In the genomic region with DNA sequence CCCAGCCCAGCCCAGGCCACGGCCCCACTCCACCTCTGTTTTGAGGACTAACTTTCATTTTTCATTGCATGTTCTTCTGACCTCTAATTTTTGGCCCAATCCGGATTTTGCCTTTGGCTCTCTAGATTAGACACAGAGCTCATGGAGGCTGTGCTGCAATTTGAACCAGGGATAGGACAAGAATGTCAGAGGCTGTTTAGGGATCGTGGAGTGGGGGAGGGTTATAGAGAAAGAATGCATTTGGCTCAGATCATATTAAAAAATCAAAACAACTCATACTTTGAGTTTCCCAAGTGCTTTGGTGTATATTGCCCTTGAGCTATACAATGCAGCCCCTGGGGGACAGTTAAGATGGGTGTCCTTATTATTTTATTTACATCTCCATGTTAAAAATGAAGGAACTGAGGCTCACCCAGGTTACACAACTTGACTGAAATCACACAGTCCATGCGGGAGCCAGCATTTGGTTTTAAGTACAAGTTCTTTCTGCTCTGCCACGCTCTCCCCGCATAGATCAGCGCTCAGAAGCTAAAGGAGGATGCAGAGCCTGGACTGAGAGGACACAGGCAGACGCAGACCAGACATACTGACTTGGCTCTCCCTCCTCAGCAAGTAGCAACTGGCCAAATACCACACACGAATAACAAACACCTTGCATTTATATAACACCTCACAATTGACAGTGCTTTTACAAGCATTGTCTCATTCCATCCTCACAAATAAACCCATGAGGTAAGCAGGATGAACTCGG, we compare ENCODE assay signal across 15 cellular contexts.
DNase-seq lines count a peak whose midpoint lies in the region; ATAC-seq and TF ChIP-seq lines count a peak whose summit lies in the region.
"Had no signal": no experiment of that assay in that cellular context is flagged by ENCODE, and none has a peak within 500 bp of the region (broad histone marks: within the 10 kb centered on the region; RNA-seq: fewer than 3 reads in every experiment).

No MANE protein-coding gene starts in this region.

- H3K79me2 ChIP-seq in neural progenitor cell (ENCODE audit: low read depth): no peaks in the 10 kb centered on the region

- H3K9ac ChIP-seq in neural progenitor cell: no peak overlapping the region

- H3K9me3 ChIP-seq in neural progenitor cell (ENCODE audit: low read depth): no peaks in the 10 kb centered on the region
- H3K9me3 ChIP-seq: BE2C had no signal

- no peak overlapping the region for H3K4me2 ChIP-seq in neural progenitor cell

- TF ChIP-seq POLR2A in lower leg skin (IDR thresholded peaks at IDR 0.05): no peak

- H3K4me3 Mint-ChIP-seq in WTC11 (no peak overlapping the region), neural progenitor cell (no peak overlapping the region)
- H3K4me3 Mint-ChIP-seq: natural killer cell treated with Interleukin-12 subunit alpha and Interleukin-12 subunit beta and Interleukin-15 and Interleukin-18, amount 100 ng/mL, for 72 hours had no signal

- CTCF ChIA-PET in WTC11 (lab: Charles Lee): interaction anchor here (0.6 to 1.2 kb wide), 3 partner anchors 8 to 72 kb away, joined by 4 to 5 read pairs (median 4); no protein-coding TSS in a partner anchor

- no peaks in the 10 kb centered on the region for H4K20me1 ChIP-seq in neural progenitor cell (ENCODE audit: low read depth)

- H3K27ac ChIP-seq in neural progenitor cell: no peak overlapping the region
- H3K27ac ChIP-seq: dorsolateral prefrontal cortex had no signal

- peak; percentile 30; the same call in 1 of the 2 replicates for ATAC-seq in WTC11
- ATAC-seq in activated CD4-positive, CD25-positive, alpha-beta regulatory T cell treated with anti-CD3 and anti-CD28 coated beads, Interleukin-2, amount 50 U/mL, for 24 hours: no peak

- POLR2A ChIA-PET in WTC11 (lab: Charles Lee): no interaction called here

- TF ChIP-seq CTCF in WTC11 (IDR thresholded peaks at IDR 0.05) (no peak), neural progenitor cell (IDR thresholded peaks at IDR 0.05) (no peak), lower leg skin (IDR thresholded peaks at IDR 0.05) (no peak)

- no peaks in the 10 kb centered on the region for H3K36me3 ChIP-seq in neural progenitor cell
- H3K36me3 ChIP-seq: BE2C had no signal

- H3K9me3 Mint-ChIP-seq in WTC11: no peaks in the 10 kb centered on the region
- no peaks in the 10 kb centered on the region for H3K9me3 Mint-ChIP-seq in neural progenitor cell
- H3K9me3 Mint-ChIP-seq: natural killer cell treated with Interleukin-12 subunit alpha and Interleukin-12 subunit beta and Interleukin-15 and Interleukin-18, amount 100 ng/mL, for 72 hours had no signal

- H3K27me3 Mint-ChIP-seq in WTC11 (ENCODE audit: low read depth): no peaks in the 10 kb centered on the region
- H3K27me3 Mint-ChIP-seq in neural progenitor cell (ENCODE audit: insufficient read depth, low read depth): peaks cover 6% of the 10 kb centered on the region
- H3K27me3 Mint-ChIP-seq: natural killer cell treated with Interleukin-12 subunit alpha and Interleukin-12 subunit beta and Interleukin-15 and Interleukin-18, amount 100 ng/mL, for 72 hours had no signal

- intact Hi-C loops in lower leg skin (cut with DNase I; ENCODE audit: low total_unique reads): no loop called here

- H2AFZ ChIP-seq in neural progenitor cell (replicated peaks): no peak overlapping the region

- peaks cover 8% of the 10 kb centered on the region for H3K4me1 Mint-ChIP-seq in WTC11
- H3K4me1 Mint-ChIP-seq in neural progenitor cell: no peaks in the 10 kb centered on the region

- DNase-seq in WTC11 (ENCODE audit: low spot score) (no peak), fibroblast of gingiva (ENCODE audit: low read depth) (peak; percentile 44), neural progenitor cell (ENCODE audit: low spot score) (no peak), lower leg skin (ENCODE audit: low spot score in 2 of 2) (no peak), mucosa of gallbladder (ENCODE audit: low spot score) (no peak), DMS153 treated with DMSO at 0.1 percent for 48 hours (lab: John Stamatoyannopoulos, UW; ENCODE audit: unreplicated experiment) (no peak)
- DNase-seq: BE2C; dorsolateral prefrontal cortex; NCI-H1092 treated with DMSO at 0.1 percent for 48 hours; NCI-H2081 treated with DMSO at 0.1 percent for 48 hours; NCI-H510A treated with DMSO at 0.1 percent for 48 hours; RPMI8226; stimulated activated CD8-positive, alpha-beta memory T cell treated with anti-CD3 and anti-CD28 coated beads, Interleukin-4, amount 100 ng/mL, for 48 hours had no signal

- H3F3A ChIP-seq in neural progenitor cell (ENCODE audit: low read depth): no peaks in the 10 kb centered on the region

- H3K27ac Mint-ChIP-seq in WTC11: no peak overlapping the region; the same call in 1 of the 2 replicates
- peak overlapping the region; percentile 43 for H3K27ac Mint-ChIP-seq in neural progenitor cell
- H3K27ac Mint-ChIP-seq: natural killer cell treated with Interleukin-12 subunit alpha and Interleukin-12 subunit beta and Interleukin-15 and Interleukin-18, amount 100 ng/mL, for 72 hours had no signal

- WGBS in lower leg skin, 2 donors: 68 to 70% methylated on average over 10 of the region's 10 CpGs

- no peaks in the 10 kb centered on the region for H3K4me1 ChIP-seq in neural progenitor cell
- H3K4me1 ChIP-seq: BE2C had no signal

- H3K27me3 ChIP-seq in neural progenitor cell: no peaks in the 10 kb centered on the region

- H3K4me3 ChIP-seq in neural progenitor cell (no peak overlapping the region), lower leg skin (ENCODE audit: low read depth, poor library complexity, severe bottlenecking) (no peak overlapping the region)
- H3K4me3 ChIP-seq: dorsolateral prefrontal cortex had no signal

- H3K36me3 Mint-ChIP-seq in WTC11: no peaks in the 10 kb centered on the region
- no peaks in the 10 kb centered on the region for H3K36me3 Mint-ChIP-seq in neural progenitor cell
- H3K36me3 Mint-ChIP-seq: natural killer cell treated with Interleukin-12 subunit alpha and Interleukin-12 subunit beta and Interleukin-15 and Interleukin-18, amount 100 ng/mL, for 72 hours had no signal

TF ChIP-seq in WTC11, 78 proteins besides CTCF, POLR2A, EP300 and RAD21 (continues in another document):
- TF ChIP-seq CREB1 (CRISPR knock-in tag; IDR thresholded peaks at IDR 0.05) (no peak), NFE2L1 (CRISPR knock-in tag; IDR thresholded peaks at IDR 0.05) (no peak), CBFB (CRISPR knock-in tag; IDR thresholded peaks at IDR 0.05; ENCODE audit: low read depth) (no peak), TEAD1 (CRISPR knock-in tag; IDR thresholded peaks at IDR 0.05) (no peak), ZNF423 (CRISPR knock-in tag; IDR thresholded peaks at IDR 0.05) (no peak), SOX15 (CRISPR knock-in tag; IDR thresholded peaks at IDR 0.05) (no peak), TEAD4 (CRISPR knock-in tag; IDR thresholded peaks at IDR 0.05) (no peak), RELA (CRISPR knock-in tag; IDR thresholded peaks at IDR 0.05; ENCODE audit: borderline replicate concordance) (no peak)
- TF ChIP-seq, protein P1, sequence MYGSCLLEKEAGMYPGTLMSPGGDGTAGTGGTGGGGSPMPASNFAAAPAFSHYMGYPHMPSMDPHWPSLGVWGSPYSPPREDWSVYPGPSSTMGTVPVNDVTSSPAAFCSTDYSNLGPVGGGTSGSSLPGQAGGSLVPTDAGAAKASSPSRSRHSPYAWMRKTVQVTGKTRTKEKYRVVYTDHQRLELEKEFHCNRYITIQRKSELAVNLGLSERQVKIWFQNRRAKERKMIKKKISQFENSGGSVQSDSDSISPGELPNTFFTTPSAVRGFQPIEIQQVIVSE (CRISPR knock-in tag; IDR thresholded peaks at IDR 0.05; ENCODE audit: borderline replicate concordance): no peak
- TF ChIP-seq, protein P2, sequence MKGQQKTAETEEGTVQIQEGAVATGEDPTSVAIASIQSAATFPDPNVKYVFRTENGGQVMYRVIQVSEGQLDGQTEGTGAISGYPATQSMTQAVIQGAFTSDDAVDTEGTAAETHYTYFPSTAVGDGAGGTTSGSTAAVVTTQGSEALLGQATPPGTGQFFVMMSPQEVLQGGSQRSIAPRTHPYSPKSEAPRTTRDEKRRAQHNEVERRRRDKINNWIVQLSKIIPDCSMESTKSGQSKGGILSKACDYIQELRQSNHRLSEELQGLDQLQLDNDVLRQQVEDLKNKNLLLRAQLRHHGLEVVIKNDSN (CRISPR knock-in tag; IDR thresholded peaks at IDR 0.05): no peak
- TF ChIP-seq, protein P3, sequence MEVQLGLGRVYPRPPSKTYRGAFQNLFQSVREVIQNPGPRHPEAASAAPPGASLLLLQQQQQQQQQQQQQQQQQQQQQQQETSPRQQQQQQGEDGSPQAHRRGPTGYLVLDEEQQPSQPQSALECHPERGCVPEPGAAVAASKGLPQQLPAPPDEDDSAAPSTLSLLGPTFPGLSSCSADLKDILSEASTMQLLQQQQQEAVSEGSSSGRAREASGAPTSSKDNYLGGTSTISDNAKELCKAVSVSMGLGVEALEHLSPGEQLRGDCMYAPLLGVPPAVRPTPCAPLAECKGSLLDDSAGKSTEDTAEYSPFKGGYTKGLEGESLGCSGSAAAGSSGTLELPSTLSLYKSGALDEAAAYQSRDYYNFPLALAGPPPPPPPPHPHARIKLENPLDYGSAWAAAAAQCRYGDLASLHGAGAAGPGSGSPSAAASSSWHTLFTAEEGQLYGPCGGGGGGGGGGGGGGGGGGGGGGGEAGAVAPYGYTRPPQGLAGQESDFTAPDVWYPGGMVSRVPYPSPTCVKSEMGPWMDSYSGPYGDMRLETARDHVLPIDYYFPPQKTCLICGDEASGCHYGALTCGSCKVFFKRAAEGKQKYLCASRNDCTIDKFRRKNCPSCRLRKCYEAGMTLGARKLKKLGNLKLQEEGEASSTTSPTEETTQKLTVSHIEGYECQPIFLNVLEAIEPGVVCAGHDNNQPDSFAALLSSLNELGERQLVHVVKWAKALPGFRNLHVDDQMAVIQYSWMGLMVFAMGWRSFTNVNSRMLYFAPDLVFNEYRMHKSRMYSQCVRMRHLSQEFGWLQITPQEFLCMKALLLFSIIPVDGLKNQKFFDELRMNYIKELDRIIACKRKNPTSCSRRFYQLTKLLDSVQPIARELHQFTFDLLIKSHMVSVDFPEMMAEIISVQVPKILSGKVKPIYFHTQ (CRISPR knock-in tag; IDR thresholded peaks at IDR 0.05): no peak
- TF ChIP-seq, protein P4, sequence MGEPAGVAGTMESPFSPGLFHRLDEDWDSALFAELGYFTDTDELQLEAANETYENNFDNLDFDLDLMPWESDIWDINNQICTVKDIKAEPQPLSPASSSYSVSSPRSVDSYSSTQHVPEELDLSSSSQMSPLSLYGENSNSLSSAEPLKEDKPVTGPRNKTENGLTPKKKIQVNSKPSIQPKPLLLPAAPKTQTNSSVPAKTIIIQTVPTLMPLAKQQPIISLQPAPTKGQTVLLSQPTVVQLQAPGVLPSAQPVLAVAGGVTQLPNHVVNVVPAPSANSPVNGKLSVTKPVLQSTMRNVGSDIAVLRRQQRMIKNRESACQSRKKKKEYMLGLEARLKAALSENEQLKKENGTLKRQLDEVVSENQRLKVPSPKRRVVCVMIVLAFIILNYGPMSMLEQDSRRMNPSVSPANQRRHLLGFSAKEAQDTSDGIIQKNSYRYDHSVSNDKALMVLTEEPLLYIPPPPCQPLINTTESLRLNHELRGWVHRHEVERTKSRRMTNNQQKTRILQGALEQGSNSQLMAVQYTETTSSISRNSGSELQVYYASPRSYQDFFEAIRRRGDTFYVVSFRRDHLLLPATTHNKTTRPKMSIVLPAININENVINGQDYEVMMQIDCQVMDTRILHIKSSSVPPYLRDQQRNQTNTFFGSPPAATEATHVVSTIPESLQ (CRISPR knock-in tag; IDR thresholded peaks at IDR 0.05): no peak
